1 cellular context compared by ENCODE assay signal in genomic region chr5:179608131-179608581, GRCh38.
TF ChIP-seq lines count a peak whose summit lies in the region.

No MANE protein-coding gene starts in this region.

TF ChIP-seq in HCT116, 20 proteins besides CTCF, POLR2A, EP300 and RAD21 (continued from another document):
- TF ChIP-seq ZBTB33 (IDR thresholded peaks at IDR 0.05; ENCODE audit: extremely low read depth, insufficient replicate concordance, low read length) (no peak), EZH2 (IDR thresholded peaks at IDR 0.05) (no peak), EGR1 (IDR thresholded peaks at IDR 0.05; ENCODE audit: low read depth) (no peak), MAX (IDR thresholded peaks at IDR 0.05) (no peak), SIN3A (IDR thresholded peaks at IDR 0.05; ENCODE audit: low read depth) (no peak), ZFX (IDR thresholded peaks at IDR 0.05) (no peak), POLR2AphosphoS5 (IDR thresholded peaks at IDR 0.05; ENCODE audit: low read depth, low read length) (no peak; the same call in 1 of the 2 replicates), JUND (IDR thresholded peaks at IDR 0.05) (no peak), ELF1 (IDR thresholded peaks at IDR 0.05; ENCODE audit: borderline replicate concordance, low read depth) (no peak)
